In genomic region chr6:27297857-27298730, GRCh38 we compare ENCODE assay signal across 1 cellular context.
TF ChIP-seq lines count a peak whose summit lies in the region.

No MANE protein-coding gene starts in this region.

TF ChIP-seq in HEK293, 187 proteins besides CTCF, POLR2A, EP300 and RAD21 (continued from another document):
- TF ChIP-seq ZNF645 (tag by site-specific recombination; IDR thresholded peaks at IDR 0.05) (no peak), GLI4 (tag by site-specific recombination; IDR thresholded peaks at IDR 0.05) (peak; percentile 35; the same call in 1 of the 2 replicates), ZNF701 (tag by site-specific recombination; IDR thresholded peaks at IDR 0.05) (no peak), PRDM1 (tag by site-specific recombination; IDR thresholded peaks at IDR 0.05) (peak; percentile 20; the same call in 1 of the 2 replicates), ZNF501 (tag by site-specific recombination; IDR thresholded peaks at IDR 0.05) (peak; percentile 82), ZNF221 (tag by site-specific recombination; IDR thresholded peaks at IDR 0.05; ENCODE audit: borderline replicate concordance) (no peak), KLF10 (tag by site-specific recombination; IDR thresholded peaks at IDR 0.05) (peak; percentile 62; the same call in 1 of the 2 replicates), PRDM2 (tag by site-specific recombination; IDR thresholded peaks at IDR 0.05; ENCODE audit: borderline replicate concordance) (no peak), ZNF704 (tag by site-specific recombination; IDR thresholded peaks at IDR 0.05) (no peak), ZNF148 (tag by site-specific recombination; IDR thresholded peaks at IDR 0.05; ENCODE audit: borderline replicate concordance) (no peak), KLF1 (tag by site-specific recombination; IDR thresholded peaks at IDR 0.05) (no peak), ZNF449 (tag by site-specific recombination; IDR thresholded peaks at IDR 0.05) (no peak), ZFP37 (tag by site-specific recombination; IDR thresholded peaks at IDR 0.05) (no peak), TSHZ1 (tag by site-specific recombination; IDR thresholded peaks at IDR 0.05; ENCODE audit: borderline replicate concordance) (no peak; the same call in 1 of the 2 replicates), ZNF473 (tag by site-specific recombination; IDR thresholded peaks at IDR 0.05) (no peak), ZBTB1 (tag by site-specific recombination; IDR thresholded peaks at IDR 0.05) (no peak), ZNF211 (tag by site-specific recombination; IDR thresholded peaks at IDR 0.05; ENCODE audit: low read depth) (no peak), ZNF530 (tag by site-specific recombination; IDR thresholded peaks at IDR 0.05; ENCODE audit: low read depth) (no peak), ZNF311 (tag by site-specific recombination; IDR thresholded peaks at IDR 0.05; ENCODE audit: borderline replicate concordance) (no peak), ZNF26 (tag by site-specific recombination; IDR thresholded peaks at IDR 0.05) (no peak), ZNF121 (tag by site-specific recombination; IDR thresholded peaks at IDR 0.05) (no peak), ZNF585B (tag by site-specific recombination; IDR thresholded peaks at IDR 0.05) (no peak), ZNF335 (tag by site-specific recombination; conservative IDR thresholded peaks at IDR 0.05) (peak; percentile 57; the same call in 1 of the 2 replicates), ZSCAN16 (tag by site-specific recombination; IDR thresholded peaks at IDR 0.05) (peak; percentile 49; the same call in 1 of the 2 replicates), ZNF366 (tag by site-specific recombination; conservative IDR thresholded peaks at IDR 0.05) (no peak), ZNF146 (tag by site-specific recombination; IDR thresholded peaks at IDR 0.05) (no peak), AEBP2 (tag by site-specific recombination; IDR thresholded peaks at IDR 0.05; ENCODE audit: borderline replicate concordance) (no peak), ZNF202 (tag by site-specific recombination; IDR thresholded peaks at IDR 0.05; ENCODE audit: borderline replicate concordance) (no peak), ZNF155 (tag by site-specific recombination; IDR thresholded peaks at IDR 0.05) (no peak), ZNF677 (tag by site-specific recombination; IDR thresholded peaks at IDR 0.05) (no peak), BCL11A (tag by site-specific recombination; IDR thresholded peaks at IDR 0.05; ENCODE audit: low read depth) (no peak)
